15 cellular contexts compared by ENCODE assay signal in the genomic region with DNA sequence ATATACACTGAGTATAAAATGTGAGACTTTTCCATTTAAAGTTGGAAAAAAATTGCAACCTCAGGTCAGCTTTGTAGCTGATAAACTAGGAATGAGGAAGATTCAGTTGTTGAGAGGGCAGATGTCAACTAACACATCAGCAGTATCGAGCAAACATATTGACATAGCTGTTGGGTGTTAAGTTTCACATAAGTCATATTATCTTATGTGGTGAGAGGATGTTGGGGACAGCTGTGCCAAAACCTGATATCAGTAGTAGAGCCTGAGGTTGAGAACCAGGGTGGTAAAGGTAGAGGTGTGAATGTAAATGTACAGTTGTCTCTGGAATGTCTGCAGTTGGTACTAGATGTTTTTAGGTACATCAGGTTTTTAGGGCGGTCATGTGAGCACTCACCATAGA. TPM values are rescaled to one million over a fixed set of nuclear protein-coding genes. Genes with fewer than 3 reads are reported as not detected.
DNase-seq lines count a peak whose midpoint lies in the region; ATAC-seq and TF ChIP-seq lines count a peak whose summit lies in the region.
"Had no signal": no experiment of that assay in that cellular context is flagged by ENCODE, and none has a peak within 500 bp of the region (broad histone marks: within the 10 kb centered on the region; RNA-seq: fewer than 3 reads in every experiment).

No MANE protein-coding gene starts in this region.

- H3K4me1 Mint-ChIP-seq in activated T-helper 17 cell treated with anti-CD3 and anti-CD28 coated beads, Interleukin-2, amount 50 U/mL, for 72 hours: peaks cover 26% of the 10 kb centered on the region

- H3K27ac Mint-ChIP-seq in activated T-helper 17 cell treated with anti-CD3 and anti-CD28 coated beads, Interleukin-2, amount 50 U/mL, for 72 hours: no peak overlapping the region
- H3K27ac Mint-ChIP-seq: HFFc6, neural progenitor cell had no signal

- no peaks in the 10 kb centered on the region for H3K9me3 ChIP-seq in parathyroid adenoma (ENCODE audit: control insufficient read depth, low read length)
- no peaks in the 10 kb centered on the region for H3K9me3 ChIP-seq in gastroesophageal sphincter
- H3K9me3 ChIP-seq: upper lobe of left lung had no signal

- no peak overlapping the region for H2AFZ ChIP-seq in parathyroid adenoma
- H2AFZ ChIP-seq: neural progenitor cell had no signal

- peaks cover 61% of the 10 kb centered on the region for H3K36me3 Mint-ChIP-seq in activated T-helper 17 cell treated with anti-CD3 and anti-CD28 coated beads, Interleukin-2, amount 50 U/mL, for 72 hours (ENCODE audit: low read depth)

- WGBS in gastroesophageal sphincter (ENCODE audit: low coverage in 1 of 2), 2 donors: 64 to 78% methylated on average over 2 of the region's 2 CpGs

- TF ChIP-seq EP300 in gastroesophageal sphincter (IDR thresholded peaks at IDR 0.05): no peak

- H3K4me3 Mint-ChIP-seq in activated T-helper 17 cell treated with anti-CD3 and anti-CD28 coated beads, Interleukin-2, amount 50 U/mL, for 72 hours: no peak overlapping the region
- H3K4me3 Mint-ChIP-seq: HFFc6, neural progenitor cell had no signal

- peak; percentile 23 for ATAC-seq in activated T-helper 17 cell treated with anti-CD3 and anti-CD28 coated beads, Interleukin-2, amount 50 U/mL, for 72 hours (replicated peaks)
- ATAC-seq in gastroesophageal sphincter (no peak), HG02678 (IDR thresholded peaks at IDR 0.05; ENCODE audit: unreplicated experiment) (no peak)

- TF ChIP-seq CTCF in parathyroid adenoma (IDR thresholded peaks at IDR 0.05) (no peak), gastroesophageal sphincter (IDR thresholded peaks at IDR 0.05) (no peak)

- H3K27ac ChIP-seq in parathyroid adenoma (no peak overlapping the region), gastroesophageal sphincter (no peak overlapping the region)
- H3K27ac ChIP-seq: neural progenitor cell, upper lobe of left lung, WERI-Rb-1 had no signal

- H3K36me3 ChIP-seq in parathyroid adenoma (ENCODE audit: control insufficient read depth, insufficient read depth, low read length) (no peaks in the 10 kb centered on the region), gastroesophageal sphincter (peaks cover 0 to 3% of the 10 kb centered on the region in 2 donors)
- H3K36me3 ChIP-seq: neural progenitor cell had no signal

- H3K9me3 Mint-ChIP-seq in activated T-helper 17 cell treated with anti-CD3 and anti-CD28 coated beads, Interleukin-2, amount 50 U/mL, for 72 hours: no peaks in the 10 kb centered on the region
- H3K9me3 Mint-ChIP-seq: HFFc6, neural progenitor cell had no signal

- H3K27me3 Mint-ChIP-seq in activated T-helper 17 cell treated with anti-CD3 and anti-CD28 coated beads, Interleukin-2, amount 50 U/mL, for 72 hours: no peaks in the 10 kb centered on the region

- H3K9ac ChIP-seq in parathyroid adenoma: no peak overlapping the region
- H3K9ac ChIP-seq: neural progenitor cell had no signal

- H3K4me2 ChIP-seq in parathyroid adenoma (ENCODE audit: low read length): peak overlapping the region; percentile 42
- H3K4me2 ChIP-seq: neural progenitor cell had no signal

- DNase-seq in NCI-H82 (lab: John Stamatoyannopoulos, UW): peak; percentile 23
- DNase-seq in NCI-H82 treated with DMSO at 0.1 percent for 48 hours (lab: John Stamatoyannopoulos, UW; ENCODE audit: unreplicated experiment): no peak
- peak; percentile 51 for DNase-seq in NCI-H2107 treated with DMSO at 0.1 percent for 48 hours (lab: John Stamatoyannopoulos, UW; ENCODE audit: unreplicated experiment)
- DNase-seq in NCI-H1694 (lab: John Stamatoyannopoulos, UW): no peak
- DNase-seq: activated CD8-positive, alpha-beta memory T cell treated with anti-CD3 and anti-CD28 coated beads, Interleukin-2, amount 50 U/mL, for 48 hours; HFFc6; kidney glomerular epithelial cell; NCI-H2227 treated with DMSO at 0.1 percent for 48 hours; upper lobe of left lung; WERI-Rb-1 had no signal

- TF ChIP-seq POLR2A in gastroesophageal sphincter (IDR thresholded peaks at IDR 0.05): no peak

- H3K4me3 ChIP-seq in parathyroid adenoma (ENCODE audit: low read depth, low read length) (no peak overlapping the region), gastroesophageal sphincter (no peak overlapping the region)
- H3K4me3 ChIP-seq: neural progenitor cell, upper lobe of left lung had no signal

- H3K4me1 ChIP-seq in parathyroid adenoma (peaks cover 9% of the 10 kb centered on the region), gastroesophageal sphincter (peaks cover 7 to 67% (median 18%) of the 10 kb centered on the region in 3 donors)
- H3K4me1 ChIP-seq: neural progenitor cell had no signal

- H3K27me3 ChIP-seq in parathyroid adenoma (ENCODE audit: control insufficient read depth, insufficient read depth, low read length) (no peaks in the 10 kb centered on the region), gastroesophageal sphincter (no peaks in the 10 kb centered on the region)
- H3K27me3 ChIP-seq: neural progenitor cell, upper lobe of left lung had no signal

- peaks cover 41% of the 10 kb centered on the region for H3K79me2 ChIP-seq in parathyroid adenoma

RNA-seq across cellular contexts. Expression of gene ZRANB1, which starts 5.0 kb away (rescaled TPM):
- total RNA-seq in activated T-helper 17 cell treated with anti-CD3 and anti-CD28 coated beads, Interleukin-2, amount 50 U/mL, for 72 hours: 1 to 10 TPM; 7.9 to 8.7 TPM
- total RNA-seq in gastroesophageal sphincter: 10 to 100 TPM; 35.5 to 48.7 (median 44.3) TPM

Comparison
In these comparisons a context has a peak if more than half of its experiments do, and no peak if none do; other contexts are left out.
1. DNase-seq: peak in NCI-H82 (single experiment) and NCI-H2107 treated with DMSO at 0.1 percent for 48 hours (single experiment); none in NCI-H82 treated with DMSO at 0.1 percent for 48 hours (single experiment) and NCI-H1694 (single experiment).